Comparison of ENCODE assay signal across 24 cellular contexts in the genomic region with DNA sequence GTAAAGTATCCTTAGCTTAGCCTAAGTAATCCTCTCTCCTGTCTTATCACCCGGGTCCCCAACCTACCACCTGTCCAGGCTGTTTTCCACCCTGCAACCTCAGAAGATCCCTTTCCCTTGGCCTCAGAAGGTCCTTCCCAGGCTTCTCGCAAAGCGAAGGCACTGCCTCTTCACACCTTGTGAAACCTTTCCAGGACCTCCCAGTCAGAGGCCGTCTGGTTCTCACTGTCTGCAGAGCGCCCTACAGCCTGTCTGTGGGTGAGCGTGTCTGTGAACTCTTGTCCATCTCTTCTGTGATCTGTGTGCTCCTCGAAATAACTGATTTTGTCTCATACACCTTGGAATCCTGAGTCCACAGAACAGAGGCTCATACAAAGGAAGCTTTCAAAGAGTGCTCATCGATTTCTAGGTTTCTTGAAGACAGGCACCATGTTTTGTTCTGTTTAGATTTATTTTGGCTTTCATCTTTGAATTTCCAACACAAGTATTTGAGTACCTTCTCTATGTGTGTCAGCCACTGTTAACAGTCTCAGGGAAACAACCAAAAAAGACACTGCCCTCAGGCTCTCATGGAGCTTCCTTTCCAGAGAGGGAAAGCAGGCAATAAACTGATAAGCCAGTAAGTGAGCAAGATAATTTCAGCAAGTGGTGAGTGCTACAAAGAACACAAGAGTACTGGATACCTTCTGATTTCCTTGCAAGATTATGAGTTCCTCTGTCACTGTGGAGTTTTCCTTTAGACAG. TPM values are rescaled to one million over a fixed set of nuclear protein-coding genes. Genes with fewer than 3 reads are reported as not detected.
A peak's percentile ranks its signal among the peaks of the same experiment; 100 is the strongest.
DNase-seq lines count a peak whose midpoint lies in the region; ATAC-seq, FAIRE-seq and TF ChIP-seq lines count a peak whose summit lies in the region.
"Had no signal": no experiment of that assay in that cellular context is flagged by ENCODE, and none has a peak within 500 bp of the region (broad histone marks: within the 10 kb centered on the region; RNA-seq: fewer than 3 reads in every experiment).

No MANE protein-coding gene starts in this region.

- peak overlapping the region; percentile 10; the same call in 1 of the 2 replicates for H2BK12ac ChIP-seq in H1 (ENCODE audit: low read depth, low read length)

- H3K9ac ChIP-seq in SK-N-SH (no peak overlapping the region), H1 (replicated peaks in 1 of 4; ENCODE audit: extremely low read depth in 1 of 4, low read depth in 3 of 4, low read length in 3 of 4) (no peak overlapping the region), mesendoderm (ENCODE audit: low read length) (no peak overlapping the region)
- H3K9ac ChIP-seq: GM23248 had no signal

- H2BK15ac ChIP-seq in H1 (ENCODE audit: low read length), result no peak overlapping the region
- H2BK15ac ChIP-seq in mesendoderm (replicated peaks; ENCODE audit: low read depth), result no peak overlapping the region

- H2BK20ac ChIP-seq in H1 (ENCODE audit: low read length), result no peak overlapping the region

- H3F3A ChIP-seq in SK-N-SH (replicated peaks; ENCODE audit: insufficient read depth), result no peaks in the 10 kb centered on the region

- H3K9me3 ChIP-seq in SK-N-SH (no peaks in the 10 kb centered on the region), Panc1 (ENCODE audit: control insufficient read depth, insufficient read depth, low read depth, low read length) (no peaks in the 10 kb centered on the region), H1 (ENCODE audit: insufficient read depth in 2 of 2, low read depth in 1 of 2, low read length in 1 of 2) (no peaks in the 10 kb centered on the region)
- H3K9me3 ChIP-seq: A549, Caco-2 had no signal

- H3K56ac ChIP-seq in H1 (replicated peaks; ENCODE audit: insufficient read length, low read depth, low read length), result no peak overlapping the region
- H3K56ac ChIP-seq in mesendoderm (ENCODE audit: low read length), result no peak overlapping the region

- no peak for ATAC-seq in SK-N-SH treated with all-trans-retinoic acid at 6 μM for 48 hours
- no peak for ATAC-seq in Panc1
- ATAC-seq in GM21717 (IDR thresholded peaks at IDR 0.05; ENCODE audit: unreplicated experiment), result no peak
- ATAC-seq: A549, HCT116 had no signal

- H3K36me3 ChIP-seq in SK-N-SH (replicated peaks in 1 of 2; ENCODE audit: control insufficient read depth in 1 of 2, insufficient read depth in 2 of 2, low read length in 1 of 2) (no peaks in the 10 kb centered on the region), Panc1 (ENCODE audit: control insufficient read depth, insufficient read depth, low read length) (no peaks in the 10 kb centered on the region; the same call in 1 of the 2 replicates), H1 (ENCODE audit: control insufficient read depth in 2 of 4, insufficient read depth in 4 of 4, low read length in 3 of 4) (no peaks in the 10 kb centered on the region; a peak in 1 of 8 replicates), mesendoderm (ENCODE audit: control insufficient read depth, insufficient read depth, low read length) (no peaks in the 10 kb centered on the region)

- H2AFZ ChIP-seq in SK-N-SH (ENCODE audit: low read depth) (no peak overlapping the region), H1 (ENCODE audit: low read length) (no peak overlapping the region)
- H2AFZ ChIP-seq: GM23248 had no signal

- in situ Hi-C loops in Panc1 (cut with HindIII; ENCODE audit: low pct_unique_long_range_greater_than_20kb, low sequenced_read_pairs), result no loop called here

- no peak overlapping the region for H4K5ac ChIP-seq in H1 (ENCODE audit: insufficient read length, low read depth, low read length)
- H4K5ac ChIP-seq in mesendoderm (ENCODE audit: low read length), result no peak overlapping the region

- H2BK120ac ChIP-seq in H1 (replicated peaks; ENCODE audit: low read depth, low read length) (no peak overlapping the region), mesendoderm (ENCODE audit: low read depth, low read length) (no peak overlapping the region)

- H3K23ac ChIP-seq in H1 (ENCODE audit: insufficient read length) (no peak overlapping the region), mesendoderm (ENCODE audit: low read length) (no peak overlapping the region)

- TF ChIP-seq POLR2A in H1 (IDR thresholded peaks at IDR 0.05; ENCODE audit: control extremely low read depth in 1 of 2, low read depth in 2 of 2, low read length in 2 of 2), result no peak

- no peak overlapping the region for H2BK5ac ChIP-seq in H1 (ENCODE audit: low read depth, low read length)
- no peak overlapping the region for H2BK5ac ChIP-seq in mesendoderm (ENCODE audit: low read length)

- no peak for DNase-seq in SK-N-SH
- no peak for DNase-seq in Panc1 (ENCODE audit: low read depth, low spot score)
- no peak for DNase-seq in H1 (ENCODE audit: low read depth in 1 of 2, low spot score in 2 of 2)
- DNase-seq in mesendoderm, result peak; percentile 71
- no peak for DNase-seq in NCI-H2227 (lab: John Stamatoyannopoulos, UW; ENCODE audit: unreplicated experiment)
- no peak for DNase-seq in NCI-H2196 (lab: John Stamatoyannopoulos, UW; ENCODE audit: unreplicated experiment)
- DNase-seq: AML-193; Caco-2; CD4-positive, alpha-beta T cell; DMS153; DMS79; GF-D8; GM23248; H7 had no signal

- CTCF ChIA-PET in SK-N-SH (lab: Yijun Ruan, JAX) (interaction anchor here (0.7 to 1.8 kb wide), 3 partner anchors 11 to 216 kb away, joined by 3 to 4 read pairs (median 4); no protein-coding TSS in a partner anchor), Panc1 (lab: Charles Lee) (no interaction called here), H1 (lab: Charles Lee; ENCODE audit: partially characterized antibody) (interaction anchor here (0.6 to 1.6 kb wide), 5 partner anchors 8 to 299 kb away, joined by 3 to 4 read pairs (median 3); no protein-coding TSS in a partner anchor)

- TF ChIP-seq CTCF in SK-N-SH (IDR thresholded peaks at IDR 0.05), result no peak
- no peak for TF ChIP-seq CTCF in Panc1 (IDR thresholded peaks at IDR 0.05)
- no peak for TF ChIP-seq CTCF in H1 (IDR thresholded peaks at IDR 0.05; ENCODE audit: control extremely low read depth in 1 of 3, insufficient read depth in 1 of 3, low read depth in 1 of 3, low read length in 3 of 3)

- TF ChIP-seq RAD21 in SK-N-SH (IDR thresholded peaks at IDR 0.05; ENCODE audit: low read length), result no peak
- no peak for TF ChIP-seq RAD21 in H1 (IDR thresholded peaks at IDR 0.05 in 1 of 2, conservative IDR thresholded peaks at IDR 0.05 in 1 of 2; ENCODE audit: low read depth in 2 of 2, low read length in 2 of 2)

- peaks cover 9% of the 10 kb centered on the region; the same call in 1 of the 2 replicates for H3K23me2 ChIP-seq in H1 (ENCODE audit: low read depth, low read length)

- H3K4ac ChIP-seq in H1 (replicated peaks; ENCODE audit: insufficient read length, low read depth, low read length) (no peak overlapping the region), mesendoderm (ENCODE audit: low read depth, low read length) (no peak overlapping the region)

- WGBS in SK-N-SH (ENCODE audit: low lambda C conversion rate), result 67% methylated on average over 8 of the region's 8 CpGs
- WGBS in H1 (ENCODE audit: extremely low coverage in 1 of 2, insufficient coverage in 1 of 2, insufficient read length in 1 of 2, insufficient replicate concordance in 2 of 2, low coverage in 1 of 2, low lambda C conversion rate in 2 of 2, missing lambda C conversion rate in 1 of 2), 2 experiments, result 87% methylated on average over 8 of the region's 8 CpGs; no CpG with 5 or more reads in 1 of the 2 experiments
- no CpG with 5 or more reads among the region's 8 CpGs for WGBS in mesendoderm (ENCODE audit: extremely low coverage, insufficient coverage, low lambda C conversion rate)

- TF ChIP-seq EP300 in SK-N-SH (IDR thresholded peaks at IDR 0.05; ENCODE audit: borderline replicate concordance in 1 of 2, low read depth in 1 of 2, low read length in 1 of 2) (no peak), H1 (IDR thresholded peaks at IDR 0.05; ENCODE audit: borderline replicate concordance in 1 of 2, low read depth in 2 of 2, low read length in 2 of 2) (no peak)

- H4K20me1 ChIP-seq in SK-N-SH (ENCODE audit: insufficient read depth), result no peaks in the 10 kb centered on the region
- H4K20me1 ChIP-seq in H1 (replicated peaks in 1 of 2; ENCODE audit: control insufficient read depth in 1 of 2, insufficient read depth in 2 of 2, low read length in 2 of 2), result no peaks in the 10 kb centered on the region

- H4K91ac ChIP-seq in H1 (replicated peaks; ENCODE audit: insufficient read length, low read length), result no peak overlapping the region

- H3K79me2 ChIP-seq in SK-N-SH (ENCODE audit: insufficient read depth) (no peaks in the 10 kb centered on the region), H1 (ENCODE audit: control insufficient read depth in 1 of 2, insufficient read depth in 2 of 2, low read length in 2 of 2) (no peaks in the 10 kb centered on the region), mesendoderm (ENCODE audit: control insufficient read depth, insufficient read depth, low read length) (peaks cover 2% of the 10 kb centered on the region)

- H3K4me2 ChIP-seq in SK-N-SH, result no peak overlapping the region
- H3K4me2 ChIP-seq in H1 (ENCODE audit: insufficient read depth in 1 of 2, low read depth in 2 of 2, low read length in 2 of 2), result no peak overlapping the region
- H3K4me2 ChIP-seq in mesendoderm (ENCODE audit: low read length), result no peak overlapping the region
- H3K4me2 ChIP-seq: A549 had no signal

- FAIRE-seq in H1 (lab: Jason Lieb, UNC), result no peak
- FAIRE-seq: A549, D721Med, GM19239, HTR-8/SVneo had no signal

- H3K18ac ChIP-seq in H1 (ENCODE audit: extremely low read depth, low read length), result no peak overlapping the region
- H3K18ac ChIP-seq in mesendoderm (ENCODE audit: low read length), result no peak overlapping the region

- H3K79me1 ChIP-seq in H1 (ENCODE audit: low read depth, low read length) (no peaks in the 10 kb centered on the region), mesendoderm (ENCODE audit: low read length) (peaks cover 16% of the 10 kb centered on the region)

- H3K4me3 ChIP-seq in SK-N-SH (ENCODE audit: low read depth in 2 of 2, low read length in 1 of 2), result no peak overlapping the region
- H3K4me3 ChIP-seq in Panc1 (ENCODE audit: low read depth in 2 of 2, low read length in 2 of 2), result no peak overlapping the region
- H3K4me3 ChIP-seq in H1 (ENCODE audit: extremely low read depth in 1 of 4, insufficient read depth in 2 of 4, low read depth in 3 of 4, low read length in 4 of 4), result no peak overlapping the region
- no peak overlapping the region for H3K4me3 ChIP-seq in mesendoderm (ENCODE audit: low read length)
- H3K4me3 ChIP-seq: A549, GM23248 had no signal

- BruUV-seq in Panc1 (replicated peaks; lab: Mats Ljungman, UMichigan), result TSS peak; percentile 16

- peaks cover 23% of the 10 kb centered on the region for H3K27me3 ChIP-seq in SK-N-SH (ENCODE audit: insufficient read depth)
- H3K27me3 ChIP-seq in Panc1 (ENCODE audit: control insufficient read depth, insufficient read depth, low read length), result no peaks in the 10 kb centered on the region
- peaks cover 24 to 36% (median 34%) of the 10 kb centered on the region in 4 experiments for H3K27me3 ChIP-seq in H1 (replicated peaks in 1 of 4; ENCODE audit: control insufficient read depth in 3 of 4, extremely low read depth in 1 of 4, insufficient read depth in 3 of 4, low read length in 3 of 4)
- H3K27me3 ChIP-seq in mesendoderm (ENCODE audit: insufficient read depth, low read length, poor library complexity), result peaks cover 10% of the 10 kb centered on the region

- H3K27ac ChIP-seq in SK-N-SH (ENCODE audit: low read depth in 2 of 2, low read length in 1 of 2) (no peak overlapping the region), Panc1 (ENCODE audit: low read length) (peak overlapping the region; percentile 57), H1 (ENCODE audit: low read depth, low read length) (no peak overlapping the region), mesendoderm (ENCODE audit: low read depth, low read length) (no peak overlapping the region)
- H3K27ac ChIP-seq: 22Rv1, A549, C4-2B, GM23248 had no signal

- H3K14ac ChIP-seq in H1 (ENCODE audit: insufficient read length), result no peak overlapping the region

- intact Hi-C loops in Panc1 (cut with micrococcal nuclease; ENCODE audit: unreplicated experiment), result no loop called here

- H3K4me1 ChIP-seq in SK-N-SH (ENCODE audit: control insufficient read depth in 1 of 2, insufficient read depth in 2 of 2, low read depth in 1 of 2, low read length in 1 of 2) (no peaks in the 10 kb centered on the region; a peak in 1 of 4 replicates), Panc1 (ENCODE audit: control insufficient read depth, insufficient read depth, low read length) (peaks cover 60% of the 10 kb centered on the region), H1 (replicated peaks in 1 of 4; ENCODE audit: control insufficient read depth in 3 of 4, insufficient read depth in 4 of 4, low read length in 3 of 4) (peaks cover 4 to 11% (median 8%) of the 10 kb centered on the region in 4 experiments), mesendoderm (ENCODE audit: control insufficient read depth, low read depth, low read length) (peaks cover 19% of the 10 kb centered on the region)

- H2AK5ac ChIP-seq in H1 (ENCODE audit: low read depth, low read length) (no peak overlapping the region), mesendoderm (ENCODE audit: low read length) (no peak overlapping the region)

- H4K8ac ChIP-seq in H1 (ENCODE audit: extremely low read depth, insufficient read depth, low read length) (no peak overlapping the region), mesendoderm (ENCODE audit: low read depth, low read length) (no peak overlapping the region)

- H3K9me2 ChIP-seq in SK-N-SH, result no peaks in the 10 kb centered on the region

- POLR2A ChIA-PET in SK-N-SH (lab: Yijun Ruan, JAX), result no interaction called here
- POLR2A ChIA-PET in Panc1 (lab: Charles Lee), result interaction anchor here (0.5 kb wide), 1 partner anchor 36 kb away, joined by 3 read pairs; no protein-coding TSS in a partner anchor
- POLR2A ChIA-PET in H1 (lab: Charles Lee; ENCODE audit: partially characterized antibody), result interaction anchor here (0.6 to 1.1 kb wide), 2 partner anchors 18 to 19 kb away, joined by 3 read pairs; no protein-coding TSS in a partner anchor

RNA-seq across cellular contexts. Expression of gene PDE10A, which starts 6.3 kb away (rescaled TPM):
- polyA plus RNA-seq in SK-N-SH (2012; rRNA removed) (0.43 and 0.67 TPM in 2 replicates), H1 (2011; rRNA removed) (1.1 TPM in 2 replicates)
- 0.26 and 0.41 TPM in 2 replicates for polyA plus RNA-seq in SK-N-SH (2012; cell fraction: cytosol; rRNA removed)
- 0.32 and 0.71 TPM in 2 replicates for polyA plus RNA-seq in SK-N-SH (2012; cell fraction: nucleus; rRNA removed)
- 27.8 TPM for total RNA-seq in Panc1 (2021; ENCODE audit: unreplicated experiment)
- 10.5 TPM for polyA plus RNA-seq in Panc1 (2012; ENCODE audit: insufficient read length)
- total RNA-seq in H1 (2021; fragmentation: NEBNext Ultra II Directional; extraction: Animal tissue kit (Norgen Biotek cat#: 25700)), result 2.4 and 2.6 TPM in 2 replicates
- 0.97 TPM for polyA plus RNA-seq in H1 (2011; cell fraction: cytosol; rRNA removed)
- polyA plus RNA-seq in H1 (2011; cell fraction: nucleus; rRNA removed), result 1.9 TPM
- polyA plus RNA-seq in H1 (2012, experiment 1 of 2), result 0.92 to 1.5 TPM (median 1.2 TPM) in 4 replicates
- 0.05 TPM for polyA plus RNA-seq in H1 (2012, experiment 2 of 2)
- 0.57 TPM for polyA plus RNA-seq in H1 (2013, experiment 1 of 2)
- polyA plus RNA-seq in H1 (2013, experiment 2 of 2), result 0.46 TPM
- 8.3 and 8.9 TPM in 2 replicates for polyA minus RNA-seq in H1 (2011; rRNA and poly(A)+ RNA removed)
- 4.6 TPM for polyA minus RNA-seq in H1 (2011; cell fraction: cytosol; rRNA and poly(A)+ RNA removed)
- polyA minus RNA-seq in H1 (2011; cell fraction: nucleus; rRNA and poly(A)+ RNA removed), result 13.7 TPM
- polyA plus RNA-seq in mesendoderm (2013, experiment 1 of 2), result 0.94 TPM
- 0.97 TPM for polyA plus RNA-seq in mesendoderm (2013, experiment 2 of 2)
- total RNA-seq: CD4-positive, alpha-beta T cell had no signal
- polyA plus RNA-seq: IgD-negative memory B cell had no signal
